Comparison of ENCODE assay signal across 8 cellular contexts in the genomic region with DNA sequence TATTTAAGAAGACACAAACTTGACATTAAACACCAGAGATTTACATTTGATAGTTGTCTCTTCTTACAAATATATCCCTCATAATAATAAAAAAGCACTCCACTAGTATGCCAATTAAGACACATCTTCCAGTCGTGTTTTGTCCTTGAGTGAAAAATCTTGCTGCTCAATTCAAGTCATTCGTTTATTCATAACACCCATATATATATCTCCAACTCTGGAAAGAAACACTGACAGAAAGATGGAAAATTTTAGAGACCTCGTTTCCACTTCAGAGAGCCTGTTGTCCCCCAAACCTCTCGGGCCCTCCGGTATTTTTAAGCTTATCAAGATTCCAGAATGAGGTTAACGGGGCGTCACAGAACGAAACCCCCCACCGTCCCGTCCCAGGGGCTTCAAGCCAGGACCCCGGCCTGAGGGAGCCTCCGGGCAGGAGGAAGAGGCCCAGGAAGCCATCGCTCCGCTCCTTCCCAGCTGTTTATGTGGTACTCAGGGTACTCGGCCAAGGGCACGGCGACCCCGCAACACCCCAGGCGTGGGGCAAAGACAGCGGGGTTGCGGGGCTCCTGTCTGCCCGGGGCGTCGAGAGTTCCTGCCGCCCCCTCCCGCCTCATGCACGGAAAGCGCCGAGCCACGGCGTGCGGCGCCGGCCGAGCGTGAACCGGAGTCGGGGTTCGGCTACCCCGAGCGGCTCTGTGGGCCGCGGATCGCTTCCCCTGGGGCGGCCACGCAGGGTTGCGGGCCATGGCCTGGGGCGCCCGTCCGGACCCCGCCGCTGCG. TPM values are rescaled to one million over a fixed set of nuclear protein-coding genes. Genes with fewer than 3 reads are reported as not detected.
DNase-seq lines count a peak whose midpoint lies in the region; ATAC-seq and TF ChIP-seq lines count a peak whose summit lies in the region.

No MANE protein-coding gene starts in this region.

- H3K4me1 Mint-ChIP-seq in activated T-helper 17 cell treated with anti-CD3 and anti-CD28 coated beads, Interleukin-2, amount 50 U/mL, for 72 hours, result peaks cover 29% of the 10 kb centered on the region
- H3K4me1 Mint-ChIP-seq in progenitor cell of endocrine pancreas (ENCODE audit: low read depth), result peaks cover 22% of the 10 kb centered on the region

- peaks cover 36% of the 10 kb centered on the region for H3K36me3 Mint-ChIP-seq in activated T-helper 17 cell treated with anti-CD3 and anti-CD28 coated beads, Interleukin-2, amount 50 U/mL, for 72 hours (ENCODE audit: low read depth)
- H3K36me3 Mint-ChIP-seq in progenitor cell of endocrine pancreas (ENCODE audit: insufficient read depth), result peaks cover 2% of the 10 kb centered on the region

- H3K4me3 Mint-ChIP-seq in activated T-helper 17 cell treated with anti-CD3 and anti-CD28 coated beads, Interleukin-2, amount 50 U/mL, for 72 hours, result peak overlapping the region; percentile 75
- peak overlapping the region; percentile 79 for H3K4me3 Mint-ChIP-seq in progenitor cell of endocrine pancreas (ENCODE audit: low read depth)

- H3K4me3 ChIP-seq in GM08714 (ENCODE audit: low read length), result peak overlapping the region; percentile 37; the same call in 1 of the 2 replicates

- intact Hi-C loops in Right ventricle myocardium superior (cut with DNase I), result no loop called here

- H3K27me3 Mint-ChIP-seq in activated T-helper 17 cell treated with anti-CD3 and anti-CD28 coated beads, Interleukin-2, amount 50 U/mL, for 72 hours, result no peaks in the 10 kb centered on the region
- peaks cover 13% of the 10 kb centered on the region for H3K27me3 Mint-ChIP-seq in progenitor cell of endocrine pancreas

- TF ChIP-seq CTCF in progenitor cell of endocrine pancreas (IDR thresholded peaks at IDR 0.05; ENCODE audit: unreplicated experiment), result no peak

- DNase-seq in Right ventricle myocardium superior (peak; percentile 55), progenitor cell of endocrine pancreas (ENCODE audit: low spot score, unreplicated experiment) (peak; percentile 26), SHP77 treated with DMSO at 0.1 percent for 48 hours (lab: John Stamatoyannopoulos, UW) (no peak), Ammon's horn (ENCODE audit: low spot score) (no peak)

- H3K27ac Mint-ChIP-seq in activated T-helper 17 cell treated with anti-CD3 and anti-CD28 coated beads, Interleukin-2, amount 50 U/mL, for 72 hours, result peak overlapping the region; percentile 90
- H3K27ac Mint-ChIP-seq in progenitor cell of endocrine pancreas, result peak overlapping the region; percentile 89

- ATAC-seq in HG03175 (IDR thresholded peaks at IDR 0.05; ENCODE audit: unreplicated experiment), result peak; percentile 20
- ATAC-seq in activated T-helper 17 cell treated with anti-CD3 and anti-CD28 coated beads, Interleukin-2, amount 50 U/mL, for 72 hours (replicated peaks), result peak; percentile 11
- peak; percentile 22 for ATAC-seq in Right ventricle myocardium superior (ENCODE audit: poor library complexity)
- no peak for ATAC-seq in GM21576 (IDR thresholded peaks at IDR 0.05; ENCODE audit: unreplicated experiment)

- H3K9me3 Mint-ChIP-seq in activated T-helper 17 cell treated with anti-CD3 and anti-CD28 coated beads, Interleukin-2, amount 50 U/mL, for 72 hours, result no peaks in the 10 kb centered on the region
- H3K9me3 Mint-ChIP-seq in progenitor cell of endocrine pancreas (ENCODE audit: low read depth), result peaks cover 3% of the 10 kb centered on the region

RNA-seq across cellular contexts. Expression of a gene that starts 0.6 kb away (rescaled TPM):
- 10 to 100 TPM; 20.5 to 71.9 TPM for total RNA-seq in activated T-helper 17 cell treated with anti-CD3 and anti-CD28 coated beads, Interleukin-2, amount 50 U/mL, for 72 hours
- total RNA-seq in Right ventricle myocardium superior, result 34.4 TPM
- 29.3 and 31.5 TPM in 2 replicates for total RNA-seq in progenitor cell of endocrine pancreas

Comparison
In these comparisons a context has a peak if more than half of its experiments do, and no peak if none do; other contexts are left out.
1. DNase-seq: peak in Right ventricle myocardium superior (single experiment) and progenitor cell of endocrine pancreas (single experiment); none in SHP77 treated with DMSO at 0.1 percent for 48 hours (single experiment) and Ammon's horn (single experiment).